27 cellular contexts compared by ENCODE assay signal in genomic region chr7:22627136-22627535, GRCh38.
A peak's percentile ranks its signal among the peaks of the same experiment; 100 is the strongest.
DNase-seq lines count a peak whose midpoint lies in the region; ATAC-seq and TF ChIP-seq lines count a peak whose summit lies in the region.
"Had no signal": no experiment of that assay in that cellular context is flagged by ENCODE, and none has a peak within 500 bp of the region (broad histone marks: within the 10 kb centered on the region; RNA-seq: fewer than 3 reads in every experiment).

No MANE protein-coding gene starts in this region.

- TF ChIP-seq CTCF in astrocyte of the cerebellum (IDR thresholded peaks at IDR 0.05; ENCODE audit: low read depth, low read length, missing control alignments) = no peak
- no peak for TF ChIP-seq CTCF in GM10266 (IDR thresholded peaks at IDR 0.05; ENCODE audit: control insufficient read depth, insufficient read depth, low read depth, missing control alignments)

- peak; percentile 76 for DNase-seq in HS-27A (ENCODE audit: low read depth)
- DNase-seq in astrocyte of the cerebellum (ENCODE audit: low read depth) = peak; percentile 67
- peak; percentile 33 for DNase-seq in glomerular visceral epithelial cell (ENCODE audit: extremely low spot score)
- peak; percentile 45 for DNase-seq in stromal cell of bone marrow (ENCODE audit: low read depth)
- no peak for DNase-seq in GM10266 (ENCODE audit: extremely low spot score)
- no peak for DNase-seq in retina
- DNase-seq: activated CD4-positive, alpha-beta T cell treated with anti-CD3 and anti-CD28 coated beads for 48 hours; activated naive CD4-positive, alpha-beta T cell treated with anti-CD3 and anti-CD28 coated beads, Interleukin-2, amount 50 U/mL, for 16 hours; body of pancreas; Caco-2; DND-41; effector memory CD8-positive, alpha-beta T cell; left colon; midbrain; NCI-H1105; NCI-H2029 treated with DMSO at 0.1 percent for 48 hours; NCI-H510A; Peyer's patch; psoas muscle; stimulated activated CD4-positive, alpha-beta T cell treated with anti-CD3 and anti-CD28 coated beads, Interleukin-2, amount 100 ng/mL, for 24 hours; stimulated activated naive B cell treated with anti-CD40 and anti-IgM and Interleukin-4, amounts not matched to agents 10 μg/mL and 1 μg/mL and 100 μg/mL, for 72 hours; T-helper 2 cell had no signal

- no peak for ATAC-seq in GM21423 (IDR thresholded peaks at IDR 0.05; ENCODE audit: unreplicated experiment)
- ATAC-seq: body of pancreas; effector memory CD8-positive, alpha-beta T cell; left colon; psoas muscle; stimulated activated naive B cell treated with anti-CD40 and anti-IgM and Interleukin-4, amounts not matched to agents 10 μg/mL and 1 μg/mL and 100 μg/mL, for 72 hours had no signal

- no peak overlapping the region for H3K4me3 ChIP-seq in astrocyte of the cerebellum (ENCODE audit: low read depth, low read length)
- H3K4me3 ChIP-seq: BLaER1, body of pancreas, esophagus muscularis mucosa, Peyer's patch, psoas muscle, skin epidermis, thoracic aorta had no signal

- in situ Hi-C loops in astrocyte of the cerebellum (cut with HindIII; ENCODE audit: low sequenced_read_pairs) = no loop called here

Comparison
In these comparisons a context has a peak if more than half of its experiments do, and no peak if none do; other contexts are left out.
1. DNase-seq: peak in HS-27A (single experiment), astrocyte of the cerebellum (single experiment), glomerular visceral epithelial cell (single experiment) and stromal cell of bone marrow (single experiment); none in GM10266 (single experiment) and retina (single experiment).